8 cellular contexts compared by ENCODE assay signal in the genomic region with DNA sequence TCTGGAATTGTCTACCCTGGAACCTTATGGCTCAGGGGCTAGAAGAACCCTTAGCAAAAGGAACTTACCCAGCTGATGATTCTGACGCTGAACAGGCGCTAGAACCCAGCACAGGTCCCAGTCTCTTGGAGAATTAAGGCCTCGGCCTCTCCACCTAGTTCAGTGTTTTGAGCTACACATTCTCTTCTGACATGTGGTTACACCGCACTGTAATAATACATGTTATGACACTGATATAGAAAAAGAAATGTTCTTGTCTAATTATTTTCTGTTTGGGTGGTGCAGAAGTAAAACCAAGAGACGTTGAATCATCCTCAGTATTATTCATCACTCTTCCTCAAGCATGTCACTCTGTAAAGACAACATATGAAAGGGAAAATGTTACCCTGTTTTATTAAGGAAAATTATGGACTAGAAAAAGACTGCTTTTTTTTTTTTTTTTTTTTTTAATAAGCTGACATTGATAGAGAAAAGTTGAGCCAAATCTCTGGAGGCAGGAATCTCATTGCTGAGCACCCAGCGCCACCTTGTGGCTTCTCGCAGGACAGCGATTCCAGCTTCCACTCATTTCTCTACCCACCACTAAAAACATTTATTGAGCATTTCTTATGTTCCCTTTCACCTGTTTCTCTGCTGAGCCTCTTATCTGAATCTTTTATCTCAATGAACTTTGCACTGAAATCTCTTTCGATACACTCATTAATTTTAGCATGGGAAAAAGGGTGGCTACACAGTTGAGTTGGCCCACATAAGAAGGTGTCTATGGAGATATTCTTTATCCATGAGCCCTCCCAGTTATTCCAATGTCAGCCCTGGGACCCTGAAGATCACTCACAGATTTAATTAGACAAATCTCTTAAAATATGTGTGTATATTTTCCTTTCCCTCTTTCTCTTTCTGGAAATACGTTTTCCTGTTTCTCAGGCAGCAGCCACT.
DNase-seq lines count a peak whose midpoint lies in the region; ATAC-seq, FAIRE-seq and TF ChIP-seq lines count a peak whose summit lies in the region.

No MANE protein-coding gene starts in this region.

- CTCF ChIA-PET in HEK293T (lab: Yijun Ruan, JAX) = interaction anchor here (0.6 to 2.7 kb wide), 31 partner anchors 8 to 1652 kb away, joined by 3 to 41 read pairs (median 4); no protein-coding TSS in a partner anchor

- H3K4me3 Mint-ChIP-seq in stimulated activated naive CD8-positive, alpha-beta T cell treated with anti-CD3 and anti-CD28 coated beads, Interleukin-15, amount 100 ng/mL, for 72 hours = no peak overlapping the region

- ATAC-seq in stimulated activated naive CD8-positive, alpha-beta T cell treated with anti-CD3 and anti-CD28 coated beads, Interleukin-15, amount 100 ng/mL, for 72 hours = peak; percentile 65

- POLR2A ChIA-PET in HEK293T (lab: Yijun Ruan, JAX) = no interaction called here

- peaks cover 8% of the 10 kb centered on the region for H3K4me1 Mint-ChIP-seq in stimulated activated naive CD8-positive, alpha-beta T cell treated with anti-CD3 and anti-CD28 coated beads, Interleukin-15, amount 100 ng/mL, for 72 hours

- H3K9me3 Mint-ChIP-seq in stimulated activated naive CD8-positive, alpha-beta T cell treated with anti-CD3 and anti-CD28 coated beads, Interleukin-15, amount 100 ng/mL, for 72 hours = no peaks in the 10 kb centered on the region

- no peak overlapping the region for H3K27ac Mint-ChIP-seq in stimulated activated naive CD8-positive, alpha-beta T cell treated with anti-CD3 and anti-CD28 coated beads, Interleukin-15, amount 100 ng/mL, for 72 hours

- H3K27me3 Mint-ChIP-seq in stimulated activated naive CD8-positive, alpha-beta T cell treated with anti-CD3 and anti-CD28 coated beads, Interleukin-15, amount 100 ng/mL, for 72 hours = peaks cover 38% of the 10 kb centered on the region

- peak; percentile 12 for DNase-seq in NK-92 treated with Interleukin-12 subunit alpha and Interleukin-12 subunit beta, amount 100 ng/mL, for 24 hours (lab: John Stamatoyannopoulos, UW)
- DNase-seq in NK-92 (lab: John Stamatoyannopoulos, UW; ENCODE audit: unreplicated experiment) (no peak), HEK293T (ENCODE audit: extremely low spot score) (peak; percentile 57), NCI-H1105 (lab: John Stamatoyannopoulos, UW) (peak; percentile 40), middle frontal gyrus (ENCODE audit: extremely low spot score, low spot score) (peak; percentile 50)
- peak; percentile 53 for DNase-seq in activated CD4-positive, CD25-positive, alpha-beta regulatory T cell treated with anti-CD3 and anti-CD28 coated beads, Interleukin-2, amount 50 U/mL, for 72 hours
- peak; percentile 39 to 43 for DNase-seq in stimulated activated naive CD8-positive, alpha-beta T cell treated with anti-CD3 and anti-CD28 coated beads, Interleukin-15, amount 100 ng/mL, for 72 hours

- FAIRE-seq in endometrium (lab: Jason Lieb, UNC) = peak; percentile 79

TF ChIP-seq in HEK293T, 16 proteins besides CTCF, POLR2A, EP300 and RAD21:
- TF ChIP-seq ZNF384 (IDR thresholded peaks at IDR 0.05) (peak; percentile 54; the same call in 1 of the 2 replicates), NFRKB (IDR thresholded peaks at IDR 0.05) (no peak)
